10 cellular contexts compared by ENCODE assay signal in the genomic region with DNA sequence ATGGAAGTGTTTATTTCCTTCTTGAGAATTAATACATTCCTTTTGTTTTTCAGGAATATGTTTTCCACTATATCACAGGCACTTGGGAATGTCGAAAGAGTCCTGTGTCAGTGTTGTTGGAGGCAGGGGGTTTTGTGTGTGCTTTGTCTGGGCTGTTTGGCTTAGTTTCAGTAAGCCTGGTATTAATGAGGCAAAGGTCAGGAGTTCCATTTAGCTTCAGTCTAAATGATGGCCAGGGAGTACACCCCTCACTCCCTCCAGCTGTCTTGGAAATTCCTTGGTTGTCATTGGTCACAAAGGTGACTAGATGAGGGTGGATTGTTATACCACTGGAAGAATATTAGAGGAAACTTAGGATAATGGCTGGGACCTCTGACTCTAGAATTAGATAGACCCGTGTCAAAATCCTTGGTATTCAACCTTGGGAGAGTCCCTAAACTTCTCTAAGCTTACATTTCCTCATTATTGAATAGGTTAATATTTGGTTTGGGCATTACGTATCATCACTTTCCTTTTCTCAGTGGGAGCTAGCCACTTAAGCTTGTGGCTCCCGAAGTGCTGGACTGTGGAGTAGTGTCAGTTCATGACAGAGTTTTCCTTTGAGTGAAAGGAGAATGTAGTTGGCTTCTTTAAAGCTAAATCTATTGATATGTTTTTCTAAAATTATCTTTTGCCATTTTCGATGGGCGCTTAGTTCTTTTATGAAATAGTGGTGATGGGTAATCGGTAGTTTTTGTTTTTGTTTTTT. TPM values are rescaled to one million over a fixed set of nuclear protein-coding genes. Genes with fewer than 3 reads are reported as not detected.
DNase-seq lines count a peak whose midpoint lies in the region; TF ChIP-seq lines count a peak whose summit lies in the region.
"Had no signal": no experiment of that assay in that cellular context is flagged by ENCODE, and none has a peak within 500 bp of the region (broad histone marks: within the 10 kb centered on the region; RNA-seq: fewer than 3 reads in every experiment).

No MANE protein-coding gene starts in this region.

- no peaks in the 10 kb centered on the region for H3K9me3 Mint-ChIP-seq in activated naive CD8-positive, alpha-beta T cell (ENCODE audit: low read depth)
- no peaks in the 10 kb centered on the region for H3K9me3 Mint-ChIP-seq in activated naive CD8-positive, alpha-beta T cell treated with anti-CD3 and anti-CD28 coated beads for 36 hours
- no peaks in the 10 kb centered on the region for H3K9me3 Mint-ChIP-seq in activated naive CD4-positive, alpha-beta T cell treated with anti-CD3 and anti-CD28 coated beads for 36 hours
- H3K9me3 Mint-ChIP-seq: stimulated activated naive CD8-positive, alpha-beta T cell treated with anti-CD3 and anti-CD28 coated beads, Interleukin-15, amount 100 ng/mL, for 72 hours had no signal

- peak overlapping the region; percentile 38 for H3K27ac Mint-ChIP-seq in activated naive CD8-positive, alpha-beta T cell
- no peak overlapping the region for H3K27ac Mint-ChIP-seq in activated naive CD8-positive, alpha-beta T cell treated with anti-CD3 and anti-CD28 coated beads for 36 hours
- no peak overlapping the region for H3K27ac Mint-ChIP-seq in activated naive CD4-positive, alpha-beta T cell treated with anti-CD3 and anti-CD28 coated beads for 36 hours

- WGBS in esophagus muscularis mucosa: 46% methylated on average over 7 of the region's 7 CpGs

- TF ChIP-seq EP300 in esophagus muscularis mucosa (IDR thresholded peaks at IDR 0.05): no peak

- H3K36me3 Mint-ChIP-seq in activated naive CD8-positive, alpha-beta T cell: peaks cover 4% of the 10 kb centered on the region
- H3K36me3 Mint-ChIP-seq in activated naive CD8-positive, alpha-beta T cell treated with anti-CD3 and anti-CD28 coated beads for 36 hours: peaks cover 13% of the 10 kb centered on the region
- peaks cover 4% of the 10 kb centered on the region for H3K36me3 Mint-ChIP-seq in activated naive CD4-positive, alpha-beta T cell treated with anti-CD3 and anti-CD28 coated beads for 36 hours (ENCODE audit: low read depth)

- peak overlapping the region; percentile 30 for H3K4me3 Mint-ChIP-seq in activated naive CD8-positive, alpha-beta T cell
- H3K4me3 Mint-ChIP-seq in activated naive CD8-positive, alpha-beta T cell treated with anti-CD3 and anti-CD28 coated beads for 36 hours: no peak overlapping the region
- no peak overlapping the region for H3K4me3 Mint-ChIP-seq in activated naive CD4-positive, alpha-beta T cell treated with anti-CD3 and anti-CD28 coated beads for 36 hours
- H3K4me3 Mint-ChIP-seq: stimulated activated naive CD8-positive, alpha-beta T cell treated with anti-CD3 and anti-CD28 coated beads, Interleukin-15, amount 100 ng/mL, for 72 hours had no signal

- TF ChIP-seq POLR2A in esophagus muscularis mucosa (IDR thresholded peaks at IDR 0.05; ENCODE audit: low read depth): no peak
- TF ChIP-seq POLR2A in uterus (IDR thresholded peaks at IDR 0.05): no peak

- H3K9me3 ChIP-seq in esophagus muscularis mucosa: no peaks in the 10 kb centered on the region
- no peaks in the 10 kb centered on the region for H3K9me3 ChIP-seq in uterus

- H3K4me3 ChIP-seq in esophagus muscularis mucosa (peak overlapping the region; percentile 10 to 43 (median 28)), uterus (no peak overlapping the region)
- H3K4me3 ChIP-seq: BLaER1 treated with 17β-estradiol and CSF1 and Interleukin-3, amounts not matched to agents 10 nM and 100 nM had no signal

- intact Hi-C loops in esophagus muscularis mucosa (cut with DNase I) (loop anchor here (10.0 kb wide), 2 partner anchors 59 to 111 kb away; no protein-coding TSS in a partner anchor), uterus (cut with DNase I; ENCODE audit: low total_unique reads) (loop anchor here (10.0 kb wide), 1 partner anchor 109 kb away; the partner anchor contains the start of gene CCT2)
- intact Hi-C loops in activated naive CD4-positive, alpha-beta T cell treated with anti-CD3 and anti-CD28 coated beads for 36 hours (cut with micrococcal nuclease): no loop called here

- H3K27me3 ChIP-seq in esophagus muscularis mucosa (no peaks in the 10 kb centered on the region), uterus (no peaks in the 10 kb centered on the region)
- H3K27me3 ChIP-seq: BLaER1 treated with 17β-estradiol and CSF1 and Interleukin-3, amounts not matched to agents 10 nM and 100 nM had no signal

- TF ChIP-seq CTCF in esophagus muscularis mucosa (IDR thresholded peaks at IDR 0.05) (no peak), uterus (IDR thresholded peaks at IDR 0.05) (no peak)

- H3K36me3 ChIP-seq in esophagus muscularis mucosa: no peaks in the 10 kb centered on the region
- no peaks in the 10 kb centered on the region for H3K36me3 ChIP-seq in uterus

- peaks cover 68% of the 10 kb centered on the region for H3K4me1 Mint-ChIP-seq in activated naive CD8-positive, alpha-beta T cell (ENCODE audit: low read depth)
- H3K4me1 Mint-ChIP-seq in activated naive CD8-positive, alpha-beta T cell treated with anti-CD3 and anti-CD28 coated beads for 36 hours: peaks cover 57% of the 10 kb centered on the region
- peaks cover 62% of the 10 kb centered on the region for H3K4me1 Mint-ChIP-seq in activated naive CD4-positive, alpha-beta T cell treated with anti-CD3 and anti-CD28 coated beads for 36 hours (ENCODE audit: low read depth)

- H3K4me1 ChIP-seq in esophagus muscularis mucosa (peaks cover 49 to 72% (median 64%) of the 10 kb centered on the region in 4 donors), uterus (peaks cover 0 to 13% of the 10 kb centered on the region in 2 donors)

- H3K27ac ChIP-seq in esophagus muscularis mucosa (replicated peaks in 1 of 4) (peak overlapping the region; percentile 68 to 78 (median 72)), uterus (peak overlapping the region; percentile 50 to 76)
- H3K27ac ChIP-seq: BLaER1 treated with 17β-estradiol and CSF1 and Interleukin-3, amounts not matched to agents 10 nM and 100 nM had no signal

- CTCF ChIA-PET in activated naive CD4-positive, alpha-beta T cell treated with anti-CD3 and anti-CD28 coated beads for 36 hours (lab: Charles Lee): interaction anchor here (0.5 to 1.5 kb wide), 2 partner anchors 95 to 241 kb away, joined by 3 to 8 read pairs; no protein-coding TSS in a partner anchor

- no peak for DNase-seq in activated naive CD8-positive, alpha-beta T cell treated with anti-CD3 and anti-CD28 coated beads for 36 hours
- no peak for DNase-seq in esophagus muscularis mucosa (ENCODE audit: extremely low spot score)
- DNase-seq in myocyte (ENCODE audit: low read depth): peak; percentile 41
- DNase-seq in uterus: no peak
- DNase-seq in activated naive CD4-positive, alpha-beta T cell treated with anti-CD3 and anti-CD28 coated beads for 36 hours: no peak
- DNase-seq in activated CD8-positive, alpha-beta memory T cell treated with anti-CD3 and anti-CD28 coated beads, Interleukin-2, amount 50 U/mL, for 48 hours: no peak
- DNase-seq in middle frontal gyrus (ENCODE audit: extremely low spot score, low spot score): no peak
- DNase-seq: stimulated activated naive CD8-positive, alpha-beta T cell treated with anti-CD3 and anti-CD28 coated beads, Interleukin-15, amount 100 ng/mL, for 72 hours had no signal

- H3K27me3 Mint-ChIP-seq in activated naive CD8-positive, alpha-beta T cell: no peaks in the 10 kb centered on the region
- no peaks in the 10 kb centered on the region for H3K27me3 Mint-ChIP-seq in activated naive CD8-positive, alpha-beta T cell treated with anti-CD3 and anti-CD28 coated beads for 36 hours
- no peaks in the 10 kb centered on the region for H3K27me3 Mint-ChIP-seq in activated naive CD4-positive, alpha-beta T cell treated with anti-CD3 and anti-CD28 coated beads for 36 hours (ENCODE audit: low read depth)
- H3K27me3 Mint-ChIP-seq: stimulated activated naive CD8-positive, alpha-beta T cell treated with anti-CD3 and anti-CD28 coated beads, Interleukin-15, amount 100 ng/mL, for 72 hours had no signal

RNA-seq across cellular contexts. Expression of gene FRS2, which starts 5.2 kb away (rescaled TPM):
- 10 to 100 TPM in 1 of 2 experiments, 1 to 10 TPM in 1; 10.0 to 10.9 TPM for total RNA-seq in activated naive CD8-positive, alpha-beta T cell treated with anti-CD3 and anti-CD28 coated beads for 36 hours
- total RNA-seq in esophagus muscularis mucosa: 10 to 100 TPM; 36.5 to 60.3 (median 43.8) TPM
- 59.7 and 66.8 TPM in 2 replicates for total RNA-seq in myocyte
- polyA plus RNA-seq in myocyte (2012): 14.0 TPM
- total RNA-seq in uterus: 100 to 1,000 TPM in 1 of 4 donors, 10 to 100 TPM in 3; 27.4 to 159 (median 65.4) TPM
- total RNA-seq in activated naive CD4-positive, alpha-beta T cell treated with anti-CD3 and anti-CD28 coated beads for 36 hours: 1 to 10 TPM; 7.9 TPM

Comparison
In these comparisons a context has a peak if more than half of its experiments do, and no peak if none do; other contexts are left out.
1. H3K4me3 ChIP-seq: peak in esophagus muscularis mucosa (4 of 4); none in uterus (0 of 2).